In the genomic region with DNA sequence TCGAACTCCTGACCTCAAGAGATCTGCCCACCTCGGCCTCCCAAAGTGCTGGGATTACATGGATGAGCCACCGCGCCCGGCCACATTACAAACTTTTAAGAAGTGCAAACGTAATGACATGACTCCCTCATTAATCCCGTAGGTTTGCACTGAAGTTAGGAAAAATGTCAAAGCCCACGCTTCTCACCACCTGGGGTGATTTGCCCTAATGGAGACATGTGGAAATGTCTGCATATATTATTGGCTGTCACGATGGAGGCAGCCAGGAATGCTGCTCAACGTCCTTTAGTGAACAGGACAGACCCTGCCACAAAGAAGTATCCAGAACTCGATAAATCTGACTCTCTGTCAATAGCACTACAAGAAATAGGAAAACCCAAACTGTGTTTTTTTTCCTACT, we compare ENCODE assay signal across 31 cellular contexts. TPM values are rescaled to one million over a fixed set of nuclear protein-coding genes. Genes with fewer than 3 reads are reported as not detected.
"Had no signal": no experiment of that assay in that cellular context is flagged by ENCODE, and none has a peak within 500 bp of the region (broad histone marks: within the 10 kb centered on the region; RNA-seq: fewer than 3 reads in every experiment).

No MANE protein-coding gene starts in this region.

- H3K36me3 ChIP-seq: stomach, suprapubic skin, thoracic aorta, thyroid gland, tibial artery, tibial nerve, transverse colon, upper lobe of left lung, upper lobe of right lung, uterus, vagina had no signal

- DNase-seq: stimulated activated CD4-positive, alpha-beta T cell treated with anti-CD3 and anti-CD28 coated beads, Interleukin-2, amount 100 ng/mL, for 24 hours; stimulated activated CD4-positive, alpha-beta T cell treated with anti-CD3 and anti-CD28 coated beads, Interleukin-2, amount 100 ng/mL, for 48 hours; stimulated activated CD4-positive, alpha-beta T cell treated with anti-CD3 and anti-CD28 coated beads, Interleukin-4, amount 100 ng/mL, for 1 hour; stimulated activated CD4-positive, alpha-beta T cell treated with anti-CD3 and anti-CD28 coated beads, Interleukin-4, amount 100 ng/mL, for 24 hours; stimulated activated CD4-positive, alpha-beta T cell treated with anti-CD3 and anti-CD28 coated beads, Interleukin-4, amount 100 ng/mL, for 4 hours; stimulated activated CD8-positive, alpha-beta memory T cell treated with anti-CD3 and anti-CD28 coated beads, Interleukin-4, amount 100 ng/mL, for 48 hours; stimulated activated naive B cell treated with anti-CD40 and anti-IgM and Interleukin-4, amounts not matched to agents 10 μg/mL and 1 μg/mL and 100 μg/mL, for 72 hours; stimulated activated naive CD4-positive, alpha-beta T cell; stimulated activated naive CD4-positive, alpha-beta T cell treated with Interleukin-2 at 50 U/mL for 16 hours; stimulated activated naive CD8-positive, alpha-beta T cell treated with anti-CD3 and anti-CD28 coated beads, Interleukin-15, amount 100 ng/mL, for 72 hours; stimulated activated naive CD8-positive, alpha-beta T cell treated with anti-CD3 and anti-CD28 coated beads, Interleukin-15, Interleukin-2, amounts not matched to agents 100 U/mL and 50 U/mL, for 24 hours; stomach; substantia nigra; testis; thyroid gland; tibial artery; transverse colon; upper lobe of left lung; upper lobe of right lung; uterus had no signal

- H3K27me3 Mint-ChIP-seq: type B pancreatic cell had no signal

- H3K9me3 ChIP-seq: suprapubic skin, testis, thoracic aorta, thyroid gland, tibial artery, transverse colon, upper lobe of right lung, uterus, vagina had no signal

- H3K27ac Mint-ChIP-seq: stimulated activated effector memory CD8-positive, alpha-beta T cell treated with anti-CD3 and anti-CD28 coated beads, Interleukin-12 subunit alpha, Interleukin-12 subunit beta, amount 100 ng/mL, for 72 hours; stimulated activated naive B cell treated with anti-CD40 and anti-IgM and Interleukin-4, amounts not matched to agents 10 μg/mL and 1 μg/mL and 100 μg/mL, for 72 hours; stimulated activated naive CD8-positive, alpha-beta T cell treated with anti-CD3 and anti-CD28 coated beads, Interleukin-15, amount 100 ng/mL, for 72 hours; stimulated activated naive CD8-positive, alpha-beta T cell treated with anti-CD3 and anti-CD28 coated beads, Interleukin-15, Interleukin-2, amounts not matched to agents 100 ng/mL and 50 ng/mL, for 24 hours; type B pancreatic cell had no signal

- H3K4me3 ChIP-seq: stomach, suprapubic skin, testis, thoracic aorta, thyroid gland, tibial artery, tibial nerve, transverse colon, upper lobe of left lung, upper lobe of right lung, uterus, vagina had no signal

- H3K4me3 Mint-ChIP-seq: stimulated activated effector memory CD8-positive, alpha-beta T cell treated with anti-CD3 and anti-CD28 coated beads, Interleukin-12 subunit alpha, Interleukin-12 subunit beta, amount 100 ng/mL, for 72 hours; stimulated activated naive B cell treated with anti-CD40 and anti-IgM and Interleukin-4, amounts not matched to agents 10 μg/mL and 1 μg/mL and 100 μg/mL, for 72 hours; stimulated activated naive CD8-positive, alpha-beta T cell treated with anti-CD3 and anti-CD28 coated beads, Interleukin-15, amount 100 ng/mL, for 72 hours; stimulated activated naive CD8-positive, alpha-beta T cell treated with anti-CD3 and anti-CD28 coated beads, Interleukin-15, Interleukin-2, amounts not matched to agents 100 ng/mL and 50 ng/mL, for 24 hours; type B pancreatic cell had no signal

- H3K27me3 ChIP-seq: testis, thyroid gland, upper lobe of left lung, vagina had no signal

- H3K4me1 Mint-ChIP-seq: stimulated activated effector memory CD8-positive, alpha-beta T cell treated with anti-CD3 and anti-CD28 coated beads, Interleukin-12 subunit alpha, Interleukin-12 subunit beta, amount 100 ng/mL, for 72 hours had no signal

- H3K27ac ChIP-seq: stomach, suprapubic skin, testis, thoracic aorta, thyroid gland, tibial artery, tibial nerve, transverse colon, upper lobe of left lung, upper lobe of right lung, uterus, vagina had no signal

- ATAC-seq: stimulated activated effector memory CD8-positive, alpha-beta T cell treated with anti-CD3 and anti-CD28 coated beads, Interleukin-12 subunit alpha, Interleukin-12 subunit beta, amount 100 ng/mL, for 72 hours; stimulated activated naive B cell treated with anti-CD40 and anti-IgM and Interleukin-4, amounts not matched to agents 10 μg/mL and 1 μg/mL and 100 μg/mL, for 72 hours; stimulated activated naive CD8-positive, alpha-beta T cell treated with anti-CD3 and anti-CD28 coated beads, Interleukin-15, amount 100 ng/mL, for 72 hours; stimulated activated naive CD8-positive, alpha-beta T cell treated with anti-CD3 and anti-CD28 coated beads, Interleukin-15, Interleukin-2, amounts not matched to agents 100 U/mL and 50 U/mL, for 24 hours; upper lobe of right lung had no signal

- H3K36me3 Mint-ChIP-seq: stimulated activated effector memory CD8-positive, alpha-beta T cell treated with anti-CD3 and anti-CD28 coated beads, Interleukin-12 subunit alpha, Interleukin-12 subunit beta, amount 100 ng/mL, for 72 hours; type B pancreatic cell had no signal

- H3K4me1 ChIP-seq: stomach, suprapubic skin, testis, thyroid gland, tibial artery, tibial nerve, transverse colon, upper lobe of left lung, upper lobe of right lung, uterus, vagina had no signal

RNA-seq across cellular contexts. Expression of gene NLRP9, which starts 21.0 kb away (rescaled TPM):
- total RNA-seq: stomach, subcutaneous adipose tissue, suprapubic skin, temporal lobe, thoracic aorta, thyroid gland, tibial nerve, transverse colon, upper lobe of left lung, upper lobe of right lung, ureter, urinary bladder, vagina had no signal
- polyA plus RNA-seq: stomach, urinary bladder had no signal

RNA-seq across cellular contexts. Expression of gene RFPL4A, which starts 41.6 kb away (rescaled TPM):
- total RNA-seq: subcutaneous adipose tissue, suprapubic skin, temporal lobe, thoracic aorta, thyroid gland, transverse colon, upper lobe of left lung, upper lobe of right lung, ureter, uterus, vagina had no signal
- polyA plus RNA-seq: stomach, urinary bladder had no signal

RNA-seq across cellular contexts. Expression of gene RFPL4AL1, which starts 51.7 kb away (rescaled TPM):
- total RNA-seq: stomach, subcutaneous adipose tissue, suprapubic skin, temporal lobe, testis, thoracic aorta, tibial nerve, transverse colon, upper lobe of left lung, upper lobe of right lung, ureter, urinary bladder, uterus, vagina had no signal
- polyA plus RNA-seq: stomach, urinary bladder had no signal
